In genomic region chr11:72069787-72070251, GRCh38 we compare ENCODE assay signal across 8 cellular contexts. TPM values are rescaled to one million over a fixed set of nuclear protein-coding genes. Genes with fewer than 3 reads are reported as not detected.
A peak's percentile ranks its signal among the peaks of the same experiment; 100 is the strongest.
DNase-seq lines count a peak whose midpoint lies in the region; ATAC-seq and TF ChIP-seq lines count a peak whose summit lies in the region.

No MANE protein-coding gene starts in this region.

- peaks cover 21% of the 10 kb centered on the region for H3K4me1 Mint-ChIP-seq in central memory CD8-positive, alpha-beta T cell

- no peaks in the 10 kb centered on the region for H3K9me3 ChIP-seq in left lung

- H3K36me3 ChIP-seq in left lung = peaks cover 0 to 10% of the 10 kb centered on the region in 2 donors

- peaks cover 4% of the 10 kb centered on the region for H3K36me3 Mint-ChIP-seq in central memory CD8-positive, alpha-beta T cell (ENCODE audit: insufficient read depth)

- H3K27ac ChIP-seq in left lung (peak overlapping the region; percentile 84 to 91), substantia nigra (ENCODE audit: low read depth, low read length, poor library complexity, severe bottlenecking) (peak overlapping the region; percentile 78)

- no peak overlapping the region for H3K4me3 Mint-ChIP-seq in central memory CD8-positive, alpha-beta T cell

- ATAC-seq in central memory CD8-positive, alpha-beta T cell (replicated peaks; ENCODE audit: extremely low read depth, poor library complexity, severe bottlenecking) = peak; percentile 24
- ATAC-seq in left lung = peak; percentile 98
- ATAC-seq in HG03521 (IDR thresholded peaks at IDR 0.05; ENCODE audit: unreplicated experiment) = no peak

- peaks cover 32 to 76% of the 10 kb centered on the region in 2 donors for H3K4me1 ChIP-seq in left lung

- intact Hi-C loops in left lung (cut with DNase I) = no loop called here

- H3K27ac Mint-ChIP-seq in central memory CD8-positive, alpha-beta T cell (ENCODE audit: low read depth) = peak overlapping the region; percentile 77

- no peak for TF ChIP-seq CTCF in GM20000 (IDR thresholded peaks at IDR 0.05; ENCODE audit: extremely low read depth, missing control alignments)
- no peak for TF ChIP-seq CTCF in left lung (IDR thresholded peaks at IDR 0.05)

- peak overlapping the region in 1 of 2 donors; percentile 30 for H3K4me3 ChIP-seq in left lung

- no peaks in the 10 kb centered on the region for H3K27me3 ChIP-seq in left lung

- DNase-seq in AML-193 (lab: John Stamatoyannopoulos, UW) = peak; percentile 90 to 95
- DNase-seq in GM20000 (ENCODE audit: low spot score) = peak; percentile 29
- DNase-seq in NOMO-1 (lab: John Stamatoyannopoulos, UW; ENCODE audit: unreplicated experiment in 2 of 2) = peak; percentile 85 to 89
- DNase-seq in central memory CD8-positive, alpha-beta T cell (ENCODE audit: low spot score in 2 of 2) = no peak
- DNase-seq in left lung = peak; percentile 90 to 92
- DNase-seq in substantia nigra (lab: John Stamatoyannopoulos, UW) = peak in 33 of 49 donors; percentile 3 to 77 (median 37)
- DNase-seq in NCI-H1930 (lab: John Stamatoyannopoulos, UW) = no peak

- no peaks in the 10 kb centered on the region for H3K27me3 Mint-ChIP-seq in central memory CD8-positive, alpha-beta T cell

- H3K9me3 Mint-ChIP-seq in central memory CD8-positive, alpha-beta T cell = no peaks in the 10 kb centered on the region

RNA-seq across cellular contexts. Expression of gene NUMA1, which starts 10.5 kb away (rescaled TPM):
- total RNA-seq in left lung = 100 to 1,000 TPM; 144 to 174 TPM

RNA-seq across cellular contexts. Expression of gene LRRC51, which starts 10.8 kb away (rescaled TPM):
- total RNA-seq in left lung = 10 to 100 TPM in 1 of 2 donors, 1 to 10 TPM in 1; 6.7 to 13.0 TPM

RNA-seq across cellular contexts. Expression of gene LAMTOR1, which starts 33.3 kb away (rescaled TPM):
- total RNA-seq in left lung = 100 to 1,000 TPM; 101 to 118 TPM

RNA-seq across cellular contexts. Expression of gene TOMT, which starts 35.9 kb away (rescaled TPM):
- not detected for total RNA-seq in left lung

RNA-seq across cellular contexts. Expression of gene ANAPC15, which starts 42.7 kb away (rescaled TPM):
- 10 to 100 TPM; 27.1 to 29.3 TPM for total RNA-seq in left lung

Comparison
In these comparisons a context has a peak if more than half of its experiments do, and no peak if none do; other contexts are left out.
1. DNase-seq: peak in AML-193 (2 of 2), GM20000 (single experiment), NOMO-1 (2 of 2), left lung (2 of 2) and substantia nigra (33 of 49); none in central memory CD8-positive, alpha-beta T cell (0 of 2) and NCI-H1930 (0 of 2).